21 cellular contexts compared by ENCODE assay signal in genomic region chr3:124577494-124578167, GRCh38.
A peak's percentile ranks its signal among the peaks of the same experiment; 100 is the strongest.
DNase-seq lines count a peak whose midpoint lies in the region; ATAC-seq and TF ChIP-seq lines count a peak whose summit lies in the region.
"Had no signal": no experiment of that assay in that cellular context is flagged by ENCODE, and none has a peak within 500 bp of the region (broad histone marks: within the 10 kb centered on the region; RNA-seq: fewer than 3 reads in every experiment).

No MANE protein-coding gene starts in this region.

- DNase-seq in GM10266 (ENCODE audit: extremely low spot score): peak; percentile 58
- no peak for DNase-seq in body of pancreas
- no peak for DNase-seq in activated CD4-positive, CD25-positive, alpha-beta regulatory T cell treated with anti-CD3 and anti-CD28 coated beads, Interleukin-2, amount 50 U/mL, for 72 hours
- DNase-seq in H7: no peak
- DNase-seq in CD4-positive, alpha-beta T cell: no peak
- DNase-seq: ACHN; activated CD8-positive, alpha-beta memory T cell treated with anti-CD3 and anti-CD28 coated beads for 24 hours; activated effector memory CD4-positive, alpha-beta T cell treated with anti-CD3 and anti-CD28 coated beads, Interleukin-2, amount 50 U/mL, for 16 hours; aorta; CD8-positive, alpha-beta memory T cell; EL; erythroblast; NCI-H187 treated with DMSO at 0.1 percent for 48 hours; NCI-H510A; Peyer's patch; stimulated activated CD4-positive, alpha-beta T cell treated with anti-CD3 and anti-CD28 coated beads, Interleukin-1b, Interleukin-23, amount 100 ng/mL, for 48 hours had no signal

- ATAC-seq in GM19351 (IDR thresholded peaks at IDR 0.05; ENCODE audit: unreplicated experiment): peak; percentile 80
- peak; percentile 78 for ATAC-seq in HG02852 (IDR thresholded peaks at IDR 0.05; ENCODE audit: unreplicated experiment)
- peak; percentile 59 for ATAC-seq in HG03521 (IDR thresholded peaks at IDR 0.05; ENCODE audit: unreplicated experiment)
- ATAC-seq in body of pancreas: no peak
- no peak for ATAC-seq in CD4-positive, alpha-beta T cell (ENCODE audit: poor library complexity)

- CTCF ChIA-PET in CD4-positive, alpha-beta T cell (lab: Charles Lee): no interaction called here

- no peaks in the 10 kb centered on the region for H3K36me3 ChIP-seq in body of pancreas (replicated peaks in 1 of 2; ENCODE audit: insufficient read depth in 1 of 2, low read depth in 2 of 2)
- no peaks in the 10 kb centered on the region for H3K36me3 ChIP-seq in H7 (replicated peaks; ENCODE audit: control insufficient read depth, insufficient read depth, low read length)
- H3K36me3 ChIP-seq: neural progenitor cell, Peyer's patch, right atrium auricular region had no signal

- POLR2A ChIA-PET in CD4-positive, alpha-beta T cell (lab: Charles Lee): no interaction called here

- H3K36me3 Mint-ChIP-seq in CD4-positive, alpha-beta T cell (ENCODE audit: low read depth): no peaks in the 10 kb centered on the region
- H3K36me3 Mint-ChIP-seq: CD8-positive, alpha-beta memory T cell; neural progenitor cell had no signal

- H3K4me3 Mint-ChIP-seq in CD4-positive, alpha-beta T cell: no peak overlapping the region
- H3K4me3 Mint-ChIP-seq: CD8-positive, alpha-beta memory T cell; neural progenitor cell had no signal

- TF ChIP-seq CTCF in GM10266 (IDR thresholded peaks at IDR 0.05; ENCODE audit: control insufficient read depth, insufficient read depth, low read depth, missing control alignments) (no peak), body of pancreas (IDR thresholded peaks at IDR 0.05) (no peak)
- no peak for TF ChIP-seq CTCF in CD4-positive, alpha-beta T cell (IDR thresholded peaks at IDR 0.05)

- H3K4me3 ChIP-seq in body of pancreas (no peak overlapping the region), H7 (ENCODE audit: insufficient read depth, low read depth, low read length) (no peak overlapping the region)
- H3K4me3 ChIP-seq: neural progenitor cell, Peyer's patch, right atrium auricular region had no signal

- peaks cover 20% of the 10 kb centered on the region for H3K27me3 Mint-ChIP-seq in CD4-positive, alpha-beta T cell

- no peak overlapping the region for H3K27ac Mint-ChIP-seq in CD4-positive, alpha-beta T cell
- H3K27ac Mint-ChIP-seq: CD8-positive, alpha-beta memory T cell; neural progenitor cell had no signal

- peaks cover 10% of the 10 kb centered on the region for H3K4me1 ChIP-seq in body of pancreas
- H3K4me1 ChIP-seq: neural progenitor cell, Peyer's patch had no signal

- H3K9me3 Mint-ChIP-seq in CD4-positive, alpha-beta T cell: no peaks in the 10 kb centered on the region
- H3K9me3 Mint-ChIP-seq: CD8-positive, alpha-beta memory T cell; neural progenitor cell had no signal

- H3K4me1 Mint-ChIP-seq in CD4-positive, alpha-beta T cell (ENCODE audit: low read depth): no peaks in the 10 kb centered on the region
- H3K4me1 Mint-ChIP-seq: CD8-positive, alpha-beta memory T cell had no signal

- H3K27me3 ChIP-seq in body of pancreas: no peaks in the 10 kb centered on the region
- no peaks in the 10 kb centered on the region for H3K27me3 ChIP-seq in H7 (ENCODE audit: control insufficient read depth, insufficient read depth, low read length)
- H3K27me3 ChIP-seq in CD4-positive, alpha-beta T cell (ENCODE audit: control insufficient read depth, insufficient read depth, low read length): no peaks in the 10 kb centered on the region
- H3K27me3 ChIP-seq: Peyer's patch, right atrium auricular region had no signal

- intact Hi-C loops in body of pancreas (cut with DNase I): no loop called here
- intact Hi-C loops in CD4-positive, alpha-beta T cell (cut with DNase I, micrococcal nuclease): no loop called here

- H3K27ac ChIP-seq in body of pancreas: no peak overlapping the region
- no peak overlapping the region for H3K27ac ChIP-seq in CD4-positive, alpha-beta T cell (ENCODE audit: low read depth, low read length)
- H3K27ac ChIP-seq: neural progenitor cell, Peyer's patch had no signal

- no peaks in the 10 kb centered on the region for H3K9me3 ChIP-seq in body of pancreas
- H3K9me3 ChIP-seq in CD4-positive, alpha-beta T cell (ENCODE audit: control insufficient read depth, low read length): no peaks in the 10 kb centered on the region
- H3K9me3 ChIP-seq: Peyer's patch, right atrium auricular region had no signal

- no peak for TF ChIP-seq POLR2A in body of pancreas (IDR thresholded peaks at IDR 0.05)

- 100% methylated on average over 1 of the region's 1 CpG for WGBS in body of pancreas, 2 donors

Comparison
In these comparisons a context has a peak if more than half of its experiments do, and no peak if none do; other contexts are left out.
1. ATAC-seq: peak in GM19351 (single experiment), HG02852 (single experiment) and HG03521 (single experiment); none in body of pancreas (single experiment) and CD4-positive, alpha-beta T cell (single experiment).